In the genomic region with DNA sequence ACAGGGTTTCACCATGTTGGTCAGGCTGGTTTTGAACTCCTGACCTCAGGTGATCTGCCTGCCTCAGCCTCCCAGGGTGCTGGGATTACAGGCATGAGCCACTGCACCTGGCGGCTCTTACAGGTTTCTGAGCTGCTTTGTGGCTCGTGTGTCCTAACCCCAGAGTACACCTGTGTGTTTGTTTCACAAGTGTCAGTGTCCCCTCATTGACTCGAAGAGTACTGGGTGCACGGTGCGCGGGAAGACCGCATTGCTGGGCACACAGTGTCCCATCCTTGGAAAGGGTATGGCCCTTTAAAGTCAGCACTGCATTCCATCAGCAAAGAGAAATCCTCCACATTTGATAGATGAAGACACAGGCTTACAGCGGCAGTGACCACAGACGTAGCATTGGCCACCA, we compare ENCODE assay signal across 17 cellular contexts. TPM values are rescaled to one million over a fixed set of nuclear protein-coding genes. Genes with fewer than 3 reads are reported as not detected.
DNase-seq lines count a peak whose midpoint lies in the region; ATAC-seq and TF ChIP-seq lines count a peak whose summit lies in the region.
"Had no signal": no experiment of that assay in that cellular context is flagged by ENCODE, and none has a peak within 500 bp of the region (broad histone marks: within the 10 kb centered on the region; RNA-seq: fewer than 3 reads in every experiment).

No MANE protein-coding gene starts in this region.

- TF ChIP-seq POLR2A in tibial nerve (IDR thresholded peaks at IDR 0.05) = no peak

- H3K27ac ChIP-seq in left ventricle myocardium inferior (replicated peaks) (peak overlapping the region; percentile 54), right cardiac atrium (ENCODE audit: low read length) (no peak overlapping the region), smooth muscle cell (ENCODE audit: low read depth) (peak overlapping the region; percentile 56), tibial nerve (peak overlapping the region; percentile 36 to 71 (median 62)), coronary artery (no peak overlapping the region)
- H3K27ac ChIP-seq: BLaER1, HL-60 had no signal

- no peak for TF ChIP-seq EP300 in tibial nerve (IDR thresholded peaks at IDR 0.05)

- H3K27me3 ChIP-seq in left ventricle myocardium inferior (ENCODE audit: low read depth) = no peaks in the 10 kb centered on the region
- no peaks in the 10 kb centered on the region for H3K27me3 ChIP-seq in right cardiac atrium (ENCODE audit: control insufficient read depth, insufficient read depth)
- H3K27me3 ChIP-seq in smooth muscle cell (ENCODE audit: low read depth) = no peaks in the 10 kb centered on the region
- H3K27me3 ChIP-seq in tibial nerve = no peaks in the 10 kb centered on the region
- H3K27me3 ChIP-seq: BLaER1 had no signal

- no peak overlapping the region for H2AFZ ChIP-seq in smooth muscle cell (ENCODE audit: low read depth)
- H2AFZ ChIP-seq: GM23338 had no signal

- ATAC-seq in right cardiac atrium (no peak), GM19324 (IDR thresholded peaks at IDR 0.05; ENCODE audit: low FRiP score, unreplicated experiment) (no peak)
- ATAC-seq: GM23338 had no signal

- 94% methylated on average over 9 of the region's 9 CpGs for WGBS in right cardiac atrium
- 77% methylated on average over 9 of the region's 9 CpGs for WGBS in smooth muscle cell (ENCODE audit: low lambda C conversion rate)
- 81 to 93% methylated on average over 9 of the region's 9 CpGs for WGBS in tibial nerve, 2 donors

- H3F3A ChIP-seq in smooth muscle cell (ENCODE audit: low read depth) = no peaks in the 10 kb centered on the region

- H4K20me1 ChIP-seq in smooth muscle cell (ENCODE audit: low read depth) = peaks cover 90% of the 10 kb centered on the region

- no peak overlapping the region for H3K4me2 ChIP-seq in smooth muscle cell
- H3K4me2 ChIP-seq: BLaER1, GM23338 had no signal

- H3K4me3 ChIP-seq in left ventricle myocardium inferior (no peak overlapping the region), right cardiac atrium (ENCODE audit: low read length) (no peak overlapping the region), smooth muscle cell (no peak overlapping the region), tibial nerve (no peak overlapping the region), coronary artery (no peak overlapping the region)
- H3K4me3 ChIP-seq: BLaER1, GM23338 had no signal

- H3K4me1 ChIP-seq in left ventricle myocardium inferior (peaks cover 69% of the 10 kb centered on the region), right cardiac atrium (ENCODE audit: control insufficient read depth, insufficient read depth, low read length) (peaks cover 4% of the 10 kb centered on the region), smooth muscle cell (ENCODE audit: low read depth) (peaks cover 10% of the 10 kb centered on the region), tibial nerve (peaks cover 0 to 70% (median 10%) of the 10 kb centered on the region in 4 donors)
- H3K4me1 ChIP-seq: BLaER1 had no signal

- H3K9me3 ChIP-seq in left ventricle myocardium inferior (replicated peaks) = no peaks in the 10 kb centered on the region
- H3K9me3 ChIP-seq in right cardiac atrium (ENCODE audit: control insufficient read depth, low read length) = no peaks in the 10 kb centered on the region
- H3K9me3 ChIP-seq in smooth muscle cell (replicated peaks; ENCODE audit: low read depth) = no peaks in the 10 kb centered on the region
- H3K9me3 ChIP-seq in tibial nerve = no peaks in the 10 kb centered on the region
- H3K9me3 ChIP-seq: BLaER1 had no signal

- H3K36me3 ChIP-seq in left ventricle myocardium inferior (peaks cover 72% of the 10 kb centered on the region), smooth muscle cell (ENCODE audit: low read depth) (no peaks in the 10 kb centered on the region), tibial nerve (peaks cover 7 to 71% (median 7%) of the 10 kb centered on the region in 3 donors)

- no peak overlapping the region for H3K9ac ChIP-seq in smooth muscle cell (ENCODE audit: low read depth)
- H3K9ac ChIP-seq: BLaER1 had no signal

- DNase-seq in left ventricle myocardium inferior (no peak), right cardiac atrium (no peak), smooth muscle cell (lab: John Stamatoyannopoulos, UW; ENCODE audit: unreplicated experiment) (no peak), tibial nerve (ENCODE audit: low spot score in 2 of 2) (no peak), COLO829 (ENCODE audit: low spot score) (no peak), coronary artery (ENCODE audit: low spot score) (no peak)
- DNase-seq: 8988T; Calu3; CD4-positive, alpha-beta memory T cell; DMS79 treated with DMSO at 0.1 percent for 48 hours; GF-D8; HCEC 1CT; IMR-90 had no signal

- intact Hi-C loops in left ventricle myocardium inferior (cut with micrococcal nuclease) = no loop called here
- intact Hi-C loops in right cardiac atrium (cut with DNase I) = no loop called here

- TF ChIP-seq CTCF in left ventricle myocardium inferior (IDR thresholded peaks at IDR 0.05; ENCODE audit: borderline replicate concordance) (no peak), smooth muscle cell (IDR thresholded peaks at IDR 0.05; ENCODE audit: borderline replicate concordance, insufficient read depth, poor library complexity, severe bottlenecking) (no peak), tibial nerve (IDR thresholded peaks at IDR 0.05) (no peak), coronary artery (IDR thresholded peaks at IDR 0.05) (no peak)

- H3K79me2 ChIP-seq in smooth muscle cell (ENCODE audit: low read depth) = peaks cover 49% of the 10 kb centered on the region

RNA-seq across cellular contexts. Expression of a gene that starts 23.8 kb away (rescaled TPM):
- total RNA-seq in left ventricle myocardium inferior (58.9 TPM), right cardiac atrium (10 to 100 TPM; 53.1 to 67.8 (median 58.7) TPM), smooth muscle cell (53.0 and 64.6 TPM in 2 replicates), tibial nerve (100 to 1,000 TPM in 2 of 4 donors, 10 to 100 TPM in 2; 53.2 to 137 (median 104) TPM)
- polyA plus RNA-seq in right cardiac atrium (45.9 TPM), smooth muscle cell (32.4 and 42.1 TPM in 2 replicates)

Comparison
In these comparisons a context has a peak if more than half of its experiments do, and no peak if none do; other contexts are left out.
1. H3K27ac ChIP-seq: peak in left ventricle myocardium inferior (single experiment), smooth muscle cell (single experiment) and tibial nerve (4 of 4); none in right cardiac atrium (single experiment) and coronary artery (0 of 2).